In genomic region chrX:7147978-7148824, GRCh38 we compare ENCODE assay signal across 8 cellular contexts. TPM values are rescaled to one million over a fixed set of nuclear protein-coding genes. Genes with fewer than 3 reads are reported as not detected.
A peak's percentile ranks its signal among the peaks of the same experiment; 100 is the strongest.
DNase-seq lines count a peak whose midpoint lies in the region; ATAC-seq, FAIRE-seq and TF ChIP-seq lines count a peak whose summit lies in the region.

PUDP (minus strand) TSS chrX:7148153; CDS start chrX:7148113, 40 bp downstream.

- peaks cover 0 to 32% (median 24%) of the 10 kb centered on the region in 6 donors for H3K4me1 ChIP-seq in spleen

- H3K36me3 Mint-ChIP-seq in WTC11 = no peaks in the 10 kb centered on the region

- intact Hi-C loops in spleen (cut with DNase I; ENCODE audit: low total_unique reads) = no loop called here

- H3K27ac Mint-ChIP-seq in WTC11 = no peak within 1 kb of the TSS

- POLR2A ChIA-PET in AG04450 (lab: Yijun Ruan, JAX) = no interaction called here
- POLR2A ChIA-PET in WTC11 (lab: Charles Lee) = no interaction called here

- FAIRE-seq in bronchial epithelial cell (lab: Jason Lieb, UNC) = no peak

- H3K4me3 ChIP-seq in AG04450 (ENCODE audit: low read depth, low read length) (peak within 1 kb of the TSS; percentile 84), bronchial epithelial cell (ENCODE audit: low read depth, low read length) (peak within 1 kb of the TSS; percentile 69), spleen (peak within 1 kb of the TSS; percentile 64 to 97 (median 84))

- TF ChIP-seq CTCF in AG04450 (IDR thresholded peaks at IDR 0.05; ENCODE audit: low read depth, low read length) (peak; percentile 41), WTC11 (IDR thresholded peaks at IDR 0.05) (no peak), bronchial epithelial cell (IDR thresholded peaks at IDR 0.05; ENCODE audit: insufficient read depth, low read length, severe bottlenecking) (peak; percentile 30), spleen (IDR thresholded peaks at IDR 0.05 in 8 of 11, conservative IDR thresholded peaks at IDR 0.05 in 3 of 11) (peak in 9 of 11 experiments; percentile 22 to 53 (median 37))

- peak within 1 kb of the TSS; percentile 77 for H3K4me3 Mint-ChIP-seq in WTC11

- DNase-seq in AG04450 (ENCODE audit: low read depth, low spot score) = peak; percentile 55
- peak; percentile 96 for DNase-seq in NCI-H2227 (lab: John Stamatoyannopoulos, UW; ENCODE audit: unreplicated experiment)
- peak; percentile 79 for DNase-seq in WTC11 (ENCODE audit: low spot score)
- peak; percentile 49 for DNase-seq in bronchial epithelial cell (ENCODE audit: low read depth)
- peak; percentile 69 for DNase-seq in inferior parietal cortex (ENCODE audit: extremely low spot score)
- DNase-seq in spleen = peak; percentile 97

- H3K27me3 ChIP-seq in AG04450 (ENCODE audit: control insufficient read depth, insufficient read depth, low read length) (no peaks in the 10 kb centered on the region), bronchial epithelial cell (ENCODE audit: control insufficient read depth, insufficient read depth, low read length) (no peaks in the 10 kb centered on the region), spleen (replicated peaks in 1 of 7) (no peaks in the 10 kb centered on the region)

- H3K27ac ChIP-seq in AG04450 (ENCODE audit: low read depth, low read length) (peak within 1 kb of the TSS; percentile 81), spleen (peak within 1 kb of the TSS; percentile 81 to 97 (median 91))

- WGBS in spleen, 5 donors = 0 to 1% (median 0%) methylated on average over 18 to 76 of the region's 76 CpGs

- peaks cover 4% of the 10 kb centered on the region for H3K4me1 Mint-ChIP-seq in WTC11

- ATAC-seq in GM18873 (IDR thresholded peaks at IDR 0.05; ENCODE audit: low FRiP score, unreplicated experiment) = peak; percentile 60
- peak; percentile 79 for ATAC-seq in HG03108 (IDR thresholded peaks at IDR 0.05; ENCODE audit: unreplicated experiment)
- peak; percentile 95 for ATAC-seq in WTC11

- TF ChIP-seq POLR2A in spleen (IDR thresholded peaks at IDR 0.05) = no peak

- CTCF ChIA-PET in AG04450 (lab: Charles Lee) (interaction anchor here (1.4 kb wide), 1 partner anchor 15 kb away, joined by 3 read pairs; no protein-coding TSS in a partner anchor), WTC11 (lab: Charles Lee) (interaction anchor here (1.0 kb wide), 1 partner anchor 44 kb away, joined by 3 read pairs; no protein-coding TSS in a partner anchor)

- H3K36me3 ChIP-seq in bronchial epithelial cell (ENCODE audit: control insufficient read depth, insufficient read depth, low read length) (no peaks in the 10 kb centered on the region), spleen (no peaks in the 10 kb centered on the region)

- no peaks in the 10 kb centered on the region for H3K9me3 ChIP-seq in AG04450 (ENCODE audit: control insufficient read depth, insufficient read depth, low read length)
- H3K9me3 ChIP-seq in spleen = no peaks in the 10 kb centered on the region

- H3K9me3 Mint-ChIP-seq in WTC11 = no peaks in the 10 kb centered on the region

- no peaks in the 10 kb centered on the region for H3K27me3 Mint-ChIP-seq in WTC11 (ENCODE audit: low read depth)

TF ChIP-seq in WTC11, 78 proteins besides CTCF, POLR2A, EP300 and RAD21:
- no peak for TF ChIP-seq IRF1 (CRISPR knock-in tag; IDR thresholded peaks at IDR 0.05)
- TF ChIP-seq FOXK1 (CRISPR knock-in tag; IDR thresholded peaks at IDR 0.05) = peak; percentile 41; the same call in 1 of the 2 replicates

RNA-seq across cellular contexts. Expression of gene PUDP, which starts in this region (rescaled TPM):
- polyA plus RNA-seq in AG04450 (2011; rRNA removed) (26.4 and 32.0 TPM in 2 replicates), spleen (10 to 100 TPM in 1 of 3 donors, 1 to 10 TPM in 2; 9.2 to 11.9 (median 9.4) TPM)
- 24.0 and 25.6 TPM in 2 replicates for polyA minus RNA-seq in AG04450 (2011; rRNA and poly(A)+ RNA removed)
- total RNA-seq in WTC11 (2021) (20.8 to 22.2 TPM (median 21.7 TPM) in 3 replicates), bronchial epithelial cell (6.1 and 13.6 TPM in 2 replicates), spleen (10 to 100 TPM; 19.6 to 27.2 (median 22.0) TPM)

Comparison
In these comparisons a context has a peak if more than half of its experiments do, and no peak if none do; other contexts are left out.
1. Peak in every context shown above with its lines: DNase-seq, ATAC-seq, H3K4me3 ChIP-seq and H3K27ac ChIP-seq.